In genomic region chr11:131684111-131685060, GRCh38 we compare ENCODE assay signal across 1 cellular context.
TF ChIP-seq lines count a peak whose summit lies in the region.

No MANE protein-coding gene starts in this region.

TF ChIP-seq in GM23338, 12 proteins besides CTCF, POLR2A, EP300 and RAD21 (continued from another document):
- TF ChIP-seq ZNF462 (CRISPR knock-in tag; IDR thresholded peaks at IDR 0.05) (0 out of 2 replicates have a peak, but pooled peaks have one; percentile 42), ETS1 (IDR thresholded peaks at IDR 0.05) (no peak)
TF ChIP-seq in GM23338: peak in this region for 1.
